ENCODE assay signal across 1 cellular context in genomic region chr7:105036217-105037168, GRCh38.
TF ChIP-seq lines count a peak whose summit lies in the region.

No MANE protein-coding gene starts in this region.

TF ChIP-seq in GM23338, 12 proteins besides CTCF, POLR2A, EP300 and RAD21 (continued from another document):
- TF ChIP-seq ZNF462 (CRISPR knock-in tag; IDR thresholded peaks at IDR 0.05), result no peak
- no peak for TF ChIP-seq EZH2 (IDR thresholded peaks at IDR 0.05; ENCODE audit: low read depth, unreplicated experiment)
- TF ChIP-seq ETS1 (IDR thresholded peaks at IDR 0.05), result no peak
TF ChIP-seq in GM23338: peak in this region for 0.
